Comparison of ENCODE assay signal across 17 cellular contexts in the genomic region with DNA sequence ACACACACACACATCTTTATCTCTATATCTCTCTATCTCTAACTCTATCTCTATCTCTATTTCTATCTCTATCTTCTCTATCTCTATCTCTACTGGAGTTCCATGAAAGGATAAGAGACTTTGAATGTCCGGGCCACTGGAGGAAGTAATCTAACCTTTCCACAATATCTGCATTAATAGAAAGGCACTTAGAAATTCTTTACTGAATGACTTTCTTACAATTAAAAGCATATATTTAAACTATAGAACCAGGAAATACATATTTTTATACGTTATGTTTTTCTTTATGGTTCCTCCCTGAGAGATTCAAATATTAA.
"Had no signal": no experiment of that assay in that cellular context is flagged by ENCODE, and none has a peak within 500 bp of the region (broad histone marks: within the 10 kb centered on the region; RNA-seq: fewer than 3 reads in every experiment).

No MANE protein-coding gene starts in this region.

- H3K27ac Mint-ChIP-seq: activated naive CD8-positive, alpha-beta T cell treated with anti-CD3 and anti-CD28 coated beads, Interleukin-2, amount 10 ng/mL, durations not matched to agents 7 days and 5 days; stimulated activated naive CD8-positive, alpha-beta T cell treated with anti-CD3 and anti-CD28 coated beads, Interleukin-15, Interleukin-2, amounts not matched to agents 100 ng/mL and 50 ng/mL, for 24 hours had no signal

- H3K9me3 Mint-ChIP-seq: stimulated activated naive CD8-positive, alpha-beta T cell treated with anti-CD3 and anti-CD28 coated beads, Interleukin-15, Interleukin-2, amounts not matched to agents 100 ng/mL and 50 ng/mL, for 24 hours had no signal

- H3K4me3 Mint-ChIP-seq: activated naive CD8-positive, alpha-beta T cell treated with anti-CD3 and anti-CD28 coated beads, Interleukin-2, amount 10 ng/mL, durations not matched to agents 7 days and 5 days; stimulated activated naive CD8-positive, alpha-beta T cell treated with anti-CD3 and anti-CD28 coated beads, Interleukin-15, Interleukin-2, amounts not matched to agents 100 ng/mL and 50 ng/mL, for 24 hours had no signal

- DNase-seq: activated CD4-positive, alpha-beta T cell treated with anti-CD3 and anti-CD28 coated beads, Interleukin-2, amount 50 U/mL, for 4 hours; activated CD4-positive, CD25-positive, alpha-beta regulatory T cell treated with anti-CD3 and anti-CD28 coated beads, Interleukin-2, amount 50 U/mL, for 72 hours; activated naive CD4-positive, alpha-beta T cell; activated naive CD8-positive, alpha-beta T cell treated with anti-CD3 and anti-CD28 coated beads, Interleukin-2, amount 10 ng/mL, durations not matched to agents 7 days and 5 days; activated T-cell treated with anti-CD3 and anti-CD28 coated beads for 4 hours; anterior cingulate cortex; hippocampal formation; kidney; left lung; stimulated activated CD4-positive, alpha-beta T cell treated with anti-CD3 and anti-CD28 coated beads, Interleukin-4, amount 100 ng/mL, for 4 hours; stimulated activated CD8-positive, alpha-beta memory T cell treated with anti-CD3 and anti-CD28 coated beads, Interleukin-4, amount 100 ng/mL, for 48 hours; upper lobe of left lung had no signal

- H3K27ac ChIP-seq: left lung, neutrophil, skin epidermis, suprapubic skin, upper lobe of left lung had no signal

- H3K36me3 ChIP-seq: left lung, neutrophil, suprapubic skin, upper lobe of left lung had no signal

- H3K27me3 ChIP-seq: upper lobe of left lung had no signal

- H3K4me3 ChIP-seq: left lung, skin epidermis, suprapubic skin, upper lobe of left lung had no signal

- H3K4me1 ChIP-seq: left lung, suprapubic skin had no signal

- ATAC-seq: esophagus mucosa, left lung had no signal

- H3K9me3 ChIP-seq: left lung, neutrophil, suprapubic skin, upper lobe of left lung had no signal
